Comparison of ENCODE assay signal across 1 cellular context in genomic region chr19:42200116-42200740, GRCh38.
TF ChIP-seq lines count a peak whose summit lies in the region.

No MANE protein-coding gene starts in this region.

TF ChIP-seq in SK-N-SH, 30 proteins besides CTCF, POLR2A, EP300 and RAD21 (continued from another document):
- no peak for TF ChIP-seq YY1 (IDR thresholded peaks at IDR 0.05; ENCODE audit: low read depth)
- TF ChIP-seq ZBTB33 (IDR thresholded peaks at IDR 0.05; ENCODE audit: borderline replicate concordance, low read depth), result no peak
- TF ChIP-seq EZH2phosphoT487 (IDR thresholded peaks at IDR 0.05; ENCODE audit: borderline replicate concordance, low read depth), result no peak
- TF ChIP-seq PBX3 (IDR thresholded peaks at IDR 0.05), result no peak
TF ChIP-seq in SK-N-SH: peak in this region for 0.
